20 cellular contexts compared by ENCODE assay signal in genomic region chr6:151007069-151007468, GRCh38.
DNase-seq lines count a peak whose midpoint lies in the region; ATAC-seq and TF ChIP-seq lines count a peak whose summit lies in the region.
"Had no signal": no experiment of that assay in that cellular context is flagged by ENCODE, and none has a peak within 500 bp of the region (broad histone marks: within the 10 kb centered on the region; RNA-seq: fewer than 3 reads in every experiment).

No MANE protein-coding gene starts in this region.

- H3K4me1 ChIP-seq in upper lobe of right lung, result peaks cover 17% of the 10 kb centered on the region

- CTCF ChIA-PET in activated naive CD4-positive, alpha-beta T cell treated with anti-CD3 and anti-CD28 coated beads, Interleukin-2, amount 10 ng/mL, durations not matched to agents 7 days and 5 days (lab: Charles Lee), result interaction anchor here (1.1 to 4.2 kb wide), 3 partner anchors 9 to 317 kb away, joined by 3 to 16 read pairs (median 5); no protein-coding TSS in a partner anchor

- H3K36me3 ChIP-seq in upper lobe of right lung, result no peaks in the 10 kb centered on the region

- no peaks in the 10 kb centered on the region for H3K9me3 Mint-ChIP-seq in activated naive CD4-positive, alpha-beta T cell treated with anti-CD3 and anti-CD28 coated beads, Interleukin-2, amount 10 ng/mL, durations not matched to agents 7 days and 5 days
- no peaks in the 10 kb centered on the region for H3K9me3 Mint-ChIP-seq in activated T-helper 1 cell treated with anti-CD3 and anti-CD28 coated beads, Interleukin-12 subunit alpha, Interleukin-12 subunit beta, Interleukin-2, Interleukin-4 antibody, amounts not matched to agents 30 ng/mL and 10 ng/mL and 1 ng/mL, durations not matched to agents 14 hours and 24 hours and 36 hours
- no peaks in the 10 kb centered on the region for H3K9me3 Mint-ChIP-seq in mesothelial cell of epicardium
- H3K9me3 Mint-ChIP-seq: CD8-positive, alpha-beta memory T cell; HFFc6 had no signal

- H3K36me3 Mint-ChIP-seq in activated naive CD4-positive, alpha-beta T cell treated with anti-CD3 and anti-CD28 coated beads, Interleukin-2, amount 10 ng/mL, durations not matched to agents 7 days and 5 days, result peaks cover 1% of the 10 kb centered on the region
- H3K36me3 Mint-ChIP-seq in activated T-helper 1 cell treated with anti-CD3 and anti-CD28 coated beads, Interleukin-12 subunit alpha, Interleukin-12 subunit beta, Interleukin-2, Interleukin-4 antibody, amounts not matched to agents 30 ng/mL and 10 ng/mL and 1 ng/mL, durations not matched to agents 14 hours and 24 hours and 36 hours (ENCODE audit: low read depth), result peaks cover 9% of the 10 kb centered on the region
- peaks cover 5% of the 10 kb centered on the region for H3K36me3 Mint-ChIP-seq in mesothelial cell of epicardium
- H3K36me3 Mint-ChIP-seq: CD8-positive, alpha-beta memory T cell had no signal

- H3K4me3 Mint-ChIP-seq in activated naive CD4-positive, alpha-beta T cell treated with anti-CD3 and anti-CD28 coated beads, Interleukin-2, amount 10 ng/mL, durations not matched to agents 7 days and 5 days, result no peak overlapping the region
- H3K4me3 Mint-ChIP-seq in activated T-helper 1 cell treated with anti-CD3 and anti-CD28 coated beads, Interleukin-12 subunit alpha, Interleukin-12 subunit beta, Interleukin-2, Interleukin-4 antibody, amounts not matched to agents 30 ng/mL and 10 ng/mL and 1 ng/mL, durations not matched to agents 14 hours and 24 hours and 36 hours, result no peak overlapping the region
- H3K4me3 Mint-ChIP-seq in mesothelial cell of epicardium, result no peak overlapping the region
- H3K4me3 Mint-ChIP-seq: HFFc6 had no signal

- intact Hi-C loops in activated T-helper 1 cell treated with anti-CD3 and anti-CD28 coated beads, Interleukin-12 subunit alpha, Interleukin-12 subunit beta, Interleukin-2, Interleukin-4 antibody, amounts not matched to agents 30 ng/mL and 10 ng/mL and 1 ng/mL, durations not matched to agents 14 hours and 24 hours and 36 hours (cut with micrococcal nuclease), result no loop called here
- intact Hi-C loops in upper lobe of right lung (cut with DNase I), result no loop called here

- H3K4me1 Mint-ChIP-seq in activated naive CD4-positive, alpha-beta T cell treated with anti-CD3 and anti-CD28 coated beads, Interleukin-2, amount 10 ng/mL, durations not matched to agents 7 days and 5 days, result peaks cover 12% of the 10 kb centered on the region
- H3K4me1 Mint-ChIP-seq in activated T-helper 1 cell treated with anti-CD3 and anti-CD28 coated beads, Interleukin-12 subunit alpha, Interleukin-12 subunit beta, Interleukin-2, Interleukin-4 antibody, amounts not matched to agents 30 ng/mL and 10 ng/mL and 1 ng/mL, durations not matched to agents 14 hours and 24 hours and 36 hours (ENCODE audit: low read depth), result peaks cover 37% of the 10 kb centered on the region
- H3K4me1 Mint-ChIP-seq in mesothelial cell of epicardium, result peaks cover 59% of the 10 kb centered on the region

- ATAC-seq in HG03469 (IDR thresholded peaks at IDR 0.05; ENCODE audit: unreplicated experiment) (no peak), upper lobe of right lung (no peak)
- ATAC-seq: A549 had no signal

- H3K4me3 ChIP-seq in upper lobe of right lung, result no peak overlapping the region
- H3K4me3 ChIP-seq: A549, BLaER1 had no signal

- no peaks in the 10 kb centered on the region for H3K27me3 Mint-ChIP-seq in activated naive CD4-positive, alpha-beta T cell treated with anti-CD3 and anti-CD28 coated beads, Interleukin-2, amount 10 ng/mL, durations not matched to agents 7 days and 5 days
- H3K27me3 Mint-ChIP-seq in activated T-helper 1 cell treated with anti-CD3 and anti-CD28 coated beads, Interleukin-12 subunit alpha, Interleukin-12 subunit beta, Interleukin-2, Interleukin-4 antibody, amounts not matched to agents 30 ng/mL and 10 ng/mL and 1 ng/mL, durations not matched to agents 14 hours and 24 hours and 36 hours (ENCODE audit: insufficient read depth), result no peaks in the 10 kb centered on the region
- no peaks in the 10 kb centered on the region for H3K27me3 Mint-ChIP-seq in mesothelial cell of epicardium (ENCODE audit: low read depth)
- H3K27me3 Mint-ChIP-seq: CD8-positive, alpha-beta memory T cell had no signal

- H3K27me3 ChIP-seq in upper lobe of right lung, result no peaks in the 10 kb centered on the region
- H3K27me3 ChIP-seq: BLaER1 had no signal

- TF ChIP-seq CTCF in mesothelial cell of epicardium (IDR thresholded peaks at IDR 0.05; ENCODE audit: unreplicated experiment) (no peak), upper lobe of right lung (IDR thresholded peaks at IDR 0.05) (no peak)

- no peaks in the 10 kb centered on the region for H3K9me3 ChIP-seq in upper lobe of right lung
- H3K9me3 ChIP-seq: A549, BLaER1 had no signal

- H3K27ac Mint-ChIP-seq in activated naive CD4-positive, alpha-beta T cell treated with anti-CD3 and anti-CD28 coated beads, Interleukin-2, amount 10 ng/mL, durations not matched to agents 7 days and 5 days, result peak overlapping the region; percentile 12
- H3K27ac Mint-ChIP-seq in activated T-helper 1 cell treated with anti-CD3 and anti-CD28 coated beads, Interleukin-12 subunit alpha, Interleukin-12 subunit beta, Interleukin-2, Interleukin-4 antibody, amounts not matched to agents 30 ng/mL and 10 ng/mL and 1 ng/mL, durations not matched to agents 14 hours and 24 hours and 36 hours, result peak overlapping the region; percentile 7
- peak overlapping the region; percentile 26 for H3K27ac Mint-ChIP-seq in mesothelial cell of epicardium
- H3K27ac Mint-ChIP-seq: HFFc6 had no signal

- H3K27ac ChIP-seq in upper lobe of right lung, result no peak overlapping the region
- H3K27ac ChIP-seq: A549, BLaER1, KMS-11 had no signal

- no peak for DNase-seq in activated naive CD4-positive, alpha-beta T cell treated with anti-CD3 and anti-CD28 coated beads, Interleukin-2, amount 10 ng/mL, durations not matched to agents 7 days and 5 days
- no peak for DNase-seq in activated naive CD4-positive, alpha-beta T cell (lab: John Stamatoyannopoulos, UW)
- no peak for DNase-seq in activated T-helper 1 cell treated with anti-CD3 and anti-CD28 coated beads, Interleukin-12 subunit alpha, Interleukin-12 subunit beta, Interleukin-2, Interleukin-4 antibody, amounts not matched to agents 30 ng/mL and 10 ng/mL and 1 ng/mL, durations not matched to agents 14 hours and 24 hours and 36 hours (ENCODE audit: low spot score)
- no peak for DNase-seq in mesothelial cell of epicardium (ENCODE audit: low spot score in 2 of 2, unreplicated experiment in 2 of 2)
- DNase-seq in SHP77 treated with DMSO at 0.1 percent for 48 hours (lab: John Stamatoyannopoulos, UW), result no peak
- no peak for DNase-seq in upper lobe of right lung
- DNase-seq: CD8-positive, alpha-beta memory T cell; DMS79; HFFc6; MV-4-11; NCI-H187; NCI-H2107; NCI-H2227 treated with DMSO at 0.1 percent for 48 hours; NCI-H510A treated with DMSO at 0.1 percent for 48 hours; NCI-H774; Right ventricle myocardium superior had no signal
